In genomic region chr20:40322941-40323340, GRCh38 we compare ENCODE assay signal across 20 cellular contexts.
"Had no signal": no experiment of that assay in that cellular context is flagged by ENCODE, and none has a peak within 500 bp of the region (broad histone marks: within the 10 kb centered on the region; RNA-seq: fewer than 3 reads in every experiment).

No MANE protein-coding gene starts in this region.

- H3K4me3 ChIP-seq: cardiac muscle cell, hepatocyte, lower lobe of right lung, upper lobe of right lung had no signal

- H3K4me1 ChIP-seq: lower lobe of right lung, parathyroid adenoma, upper lobe of right lung had no signal

- H3K36me3 ChIP-seq: cardiac muscle cell, lower lobe of right lung, upper lobe of right lung had no signal

- H3K9me3 ChIP-seq: lower lobe of right lung, upper lobe of right lung had no signal

- H3K27me3 ChIP-seq: cardiac muscle cell, hepatocyte, upper lobe of right lung had no signal

- ATAC-seq: activated CD8-positive, alpha-beta T cell treated with anti-CD3 and anti-CD28 coated beads for 36 hours; activated T-helper 17 cell treated with anti-CD3 and anti-CD28 coated beads, Interleukin-2, amount 50 U/mL, for 72 hours; effector memory CD8-positive, alpha-beta T cell; sciatic nerve had no signal

- H3K4me2 ChIP-seq: hepatocyte had no signal

- DNase-seq: activated B cell treated with CpG ODN at 0.5 μM for 24 hours; activated CD4-positive, alpha-beta T cell treated with anti-CD3 and anti-CD28 coated beads for 4 hours; activated CD8-positive, alpha-beta T cell treated with anti-CD3 and anti-CD28 coated beads for 36 hours; activated naive CD4-positive, alpha-beta T cell; activated naive CD8-positive, alpha-beta T cell treated with anti-CD3 and anti-CD28 coated beads for 36 hours; activated T-cell treated with anti-CD3 and anti-CD28 coated beads, Interleukin-2, amount 50 U/mL, for 1 hour; amniotic stem cell; effector memory CD8-positive, alpha-beta T cell; foreskin fibroblast; left cardiac atrium; natural killer cell; stimulated activated CD8-positive, alpha-beta memory T cell treated with anti-CD3 and anti-CD28 coated beads, Interleukin-4, amount 100 ng/mL, for 48 hours; stimulated activated naive CD4-positive, alpha-beta T cell; upper lobe of right lung had no signal

- H3K27ac ChIP-seq: cardiac muscle cell, hepatocyte, lower lobe of right lung, parathyroid adenoma, upper lobe of right lung had no signal

- H3K9ac ChIP-seq: parathyroid adenoma had no signal
